11 cellular contexts compared by ENCODE assay signal in genomic region chr11:128484172-128484571, GRCh38.
DNase-seq lines count a peak whose midpoint lies in the region; ATAC-seq, FAIRE-seq and TF ChIP-seq lines count a peak whose summit lies in the region.
"Had no signal": no experiment of that assay in that cellular context is flagged by ENCODE, and none has a peak within 500 bp of the region (broad histone marks: within the 10 kb centered on the region; RNA-seq: fewer than 3 reads in every experiment).

No MANE protein-coding gene starts in this region.

- CTCF ChIA-PET in Calu3 (lab: Charles Lee) = interaction anchor here (1.7 kb wide), 1 partner anchor 147 kb away, joined by 11 read pairs; no protein-coding TSS in a partner anchor

- no peak overlapping the region for H3K27ac ChIP-seq in brain microvascular endothelial cell

- no peak for ATAC-seq in natural killer cell treated with Interleukin-12 subunit alpha and Interleukin-12 subunit beta and Interleukin-15 and Interleukin-18, amount 100 ng/mL, for 72 hours
- no peak for ATAC-seq in HG02610 (IDR thresholded peaks at IDR 0.05; ENCODE audit: unreplicated experiment)

- no peak for TF ChIP-seq POLR2A in H54 (IDR thresholded peaks at IDR 0.05; ENCODE audit: low read depth, low read length)

- H3K4me1 Mint-ChIP-seq in Calu3 (ENCODE audit: low read depth, unreplicated experiment) (peaks cover 7% of the 10 kb centered on the region), type B pancreatic cell (ENCODE audit: unreplicated experiment) (no peaks in the 10 kb centered on the region)
- H3K4me1 Mint-ChIP-seq in natural killer cell treated with Interleukin-12 subunit alpha and Interleukin-12 subunit beta and Interleukin-15 and Interleukin-18, amount 100 ng/mL, for 72 hours (ENCODE audit: low read depth in 2 of 2) = peaks cover 96 to 97% of the 10 kb centered on the region in 2 donors

- no peak for FAIRE-seq in H54 (lab: Jason Lieb, UNC)
- FAIRE-seq: G401.6 had no signal

- in situ Hi-C loops in brain microvascular endothelial cell (cut with HindIII; ENCODE audit: low pct_ligation_motif_present, low sequenced_read_pairs) = no loop called here

- DNase-seq in Calu3 (no peak), LHCN-M2 (ENCODE audit: low read depth) (peak; percentile 55), brain microvascular endothelial cell (no peak), H54 (ENCODE audit: insufficient read length, low spot score) (no peak), type B pancreatic cell (ENCODE audit: extremely low spot score, unreplicated experiment) (no peak), NCI-H526 treated with DMSO at 0.1 percent for 48 hours (lab: John Stamatoyannopoulos, UW) (no peak)
- no peak for DNase-seq in natural killer cell treated with Interleukin-12 subunit alpha and Interleukin-12 subunit beta and Interleukin-15 and Interleukin-18, amount 100 ng/mL, for 72 hours (ENCODE audit: low spot score)
- DNase-seq: glutamatergic neuron, T-helper 9 cell had no signal

- H3K36me3 Mint-ChIP-seq in Calu3 (ENCODE audit: insufficient read depth, unreplicated experiment) (peaks cover 38% of the 10 kb centered on the region), type B pancreatic cell (peaks cover 53% of the 10 kb centered on the region)
- peaks cover 84% of the 10 kb centered on the region for H3K36me3 Mint-ChIP-seq in natural killer cell treated with Interleukin-12 subunit alpha and Interleukin-12 subunit beta and Interleukin-15 and Interleukin-18, amount 100 ng/mL, for 72 hours

- H3K27ac Mint-ChIP-seq in Calu3 (ENCODE audit: unreplicated experiment) (peak overlapping the region; percentile 73), type B pancreatic cell (no peak overlapping the region)
- H3K27ac Mint-ChIP-seq in natural killer cell treated with Interleukin-12 subunit alpha and Interleukin-12 subunit beta and Interleukin-15 and Interleukin-18, amount 100 ng/mL, for 72 hours = peak overlapping the region; percentile 95 to 96

- no peaks in the 10 kb centered on the region for H3K27me3 ChIP-seq in brain microvascular endothelial cell (replicated peaks)

- no peaks in the 10 kb centered on the region for H3K27me3 Mint-ChIP-seq in Calu3 (ENCODE audit: unreplicated experiment)
- H3K27me3 Mint-ChIP-seq in natural killer cell treated with Interleukin-12 subunit alpha and Interleukin-12 subunit beta and Interleukin-15 and Interleukin-18, amount 100 ng/mL, for 72 hours = no peaks in the 10 kb centered on the region
- no peaks in the 10 kb centered on the region for H3K27me3 Mint-ChIP-seq in type B pancreatic cell

- TF ChIP-seq CTCF in Calu3 (IDR thresholded peaks at IDR 0.05; ENCODE audit: unreplicated experiment) = no peak
- TF ChIP-seq CTCF in brain microvascular endothelial cell (IDR thresholded peaks at IDR 0.05; ENCODE audit: low read depth, low read length, missing control alignments) = peak; percentile 17
- no peak for TF ChIP-seq CTCF in type B pancreatic cell (conservative IDR thresholded peaks at IDR 0.05)

- peaks cover 82% of the 10 kb centered on the region for H3K36me3 ChIP-seq in brain microvascular endothelial cell (replicated peaks)

- no peak overlapping the region for H3K4me3 ChIP-seq in brain microvascular endothelial cell (ENCODE audit: low read depth, low read length)

- intact Hi-C loops in Calu3 (cut with micrococcal nuclease; ENCODE audit: unreplicated experiment) = no loop called here

- BruUV-seq in Calu3 (replicated peaks; lab: Mats Ljungman, UMichigan) = no TSS peak

- no peaks in the 10 kb centered on the region for H3K9me3 Mint-ChIP-seq in Calu3 (ENCODE audit: low read depth, unreplicated experiment)
- H3K9me3 Mint-ChIP-seq in natural killer cell treated with Interleukin-12 subunit alpha and Interleukin-12 subunit beta and Interleukin-15 and Interleukin-18, amount 100 ng/mL, for 72 hours = no peaks in the 10 kb centered on the region
- no peaks in the 10 kb centered on the region for H3K9me3 Mint-ChIP-seq in type B pancreatic cell

- H3K4me3 Mint-ChIP-seq in Calu3 (ENCODE audit: low read depth, unreplicated experiment) = no peak overlapping the region
- peak overlapping the region; percentile 88 for H3K4me3 Mint-ChIP-seq in natural killer cell treated with Interleukin-12 subunit alpha and Interleukin-12 subunit beta and Interleukin-15 and Interleukin-18, amount 100 ng/mL, for 72 hours
- H3K4me3 Mint-ChIP-seq in type B pancreatic cell = no peak overlapping the region
